ENCODE assay signal across 28 cellular contexts in genomic region chr7:4111166-4111565, GRCh38.
"Had no signal": no experiment of that assay in that cellular context is flagged by ENCODE, and none has a peak within 500 bp of the region (broad histone marks: within the 10 kb centered on the region; RNA-seq: fewer than 3 reads in every experiment).

No MANE protein-coding gene starts in this region.

- H3K27me3 ChIP-seq: neutrophil, pancreas, right lobe of liver, sigmoid colon, suprapubic skin, testis, tibial artery, transverse colon, upper lobe of right lung, uterus had no signal

- H3K9me3 ChIP-seq: neutrophil, pancreas, prostate gland, right lobe of liver, sigmoid colon, suprapubic skin, testis, tibial artery, transverse colon, upper lobe of right lung, uterus had no signal

- H3K4me1 ChIP-seq: pancreas, prostate gland, right lobe of liver, sigmoid colon, suprapubic skin, testis, tibial artery, transverse colon, upper lobe of right lung, uterus had no signal

- H3K36me3 ChIP-seq: neutrophil, prostate gland, right lobe of liver, suprapubic skin, transverse colon, upper lobe of right lung, uterus had no signal

- H3K27ac ChIP-seq: neutrophil, pancreas, prostate gland, right lobe of liver, sigmoid colon, suprapubic skin, testis, tibial artery, transverse colon, upper lobe of right lung, uterus had no signal

- DNase-seq: naive B cell; naive thymus-derived CD8-positive, alpha-beta T cell; nephron progenitor cell; nucleus accumbens; pancreas; right cardiac atrium; right lobe of liver; sigmoid colon; small intestine; stimulated activated CD4-positive, alpha-beta T cell treated with anti-CD3 and anti-CD28 coated beads, Interleukin-12 subunit alpha, Interleukin-12 subunit beta, amount 100 ng/mL, for 4 hours; stimulated activated CD4-positive, alpha-beta T cell treated with anti-CD3 and anti-CD28 coated beads, Interleukin-1b, Interleukin-23, amount 100 ng/mL, for 48 hours; stimulated activated CD4-positive, alpha-beta T cell treated with anti-CD3 and anti-CD28 coated beads, Interleukin-4, amount 100 ng/mL, for 1 hour; stimulated activated CD4-positive, alpha-beta T cell treated with anti-CD3 and anti-CD28 coated beads, Interleukin-4, amount 100 ng/mL, for 4 hours; stimulated activated CD8-positive, alpha-beta memory T cell treated with anti-CD3 and anti-CD28 coated beads, Interleukin-4, amount 100 ng/mL, for 48 hours; stimulated activated naive CD4-positive, alpha-beta T cell; stimulated activated naive CD8-positive, alpha-beta T cell treated with anti-CD3 and anti-CD28 coated beads, Interleukin-15, amount 100 ng/mL, for 72 hours; stimulated activated naive CD8-positive, alpha-beta T cell treated with anti-CD3 and anti-CD28 coated beads, Interleukin-15, Interleukin-2, amounts not matched to agents 100 U/mL and 50 U/mL, for 24 hours; substantia nigra; testis; tibial artery; transverse colon; upper lobe of right lung; uterus had no signal

- FAIRE-seq: pancreas, small intestine had no signal

- ATAC-seq: naive thymus-derived CD8-positive, alpha-beta T cell; natural killer cell treated with Interleukin-12 subunit alpha and Interleukin-12 subunit beta and Interleukin-15 and Interleukin-18, amount 100 ng/mL, for 72 hours; pancreas; right cardiac atrium; right lobe of liver; stimulated activated memory B cell treated with anti-CD40 and anti-IgM and Interleukin-4, amounts not matched to agents 10 μg/mL and 1 μg/mL and 100 μg/mL, for 72 hours; stimulated activated naive CD8-positive, alpha-beta T cell treated with anti-CD3 and anti-CD28 coated beads, Interleukin-15, amount 100 ng/mL, for 72 hours; stimulated activated naive CD8-positive, alpha-beta T cell treated with anti-CD3 and anti-CD28 coated beads, Interleukin-15, Interleukin-2, amounts not matched to agents 100 U/mL and 50 U/mL, for 24 hours; upper lobe of right lung had no signal

- H3K4me3 ChIP-seq: pancreas, prostate gland, right lobe of liver, sigmoid colon, suprapubic skin, testis, tibial artery, transverse colon, upper lobe of right lung, uterus had no signal
